In genomic region chr11:76621866-76622265, GRCh38 we compare ENCODE assay signal across 19 cellular contexts. TPM values are rescaled to one million over a fixed set of nuclear protein-coding genes. Genes with fewer than 3 reads are reported as not detected.
DNase-seq lines count a peak whose midpoint lies in the region; ATAC-seq, FAIRE-seq and TF ChIP-seq lines count a peak whose summit lies in the region.
"Had no signal": no experiment of that assay in that cellular context is flagged by ENCODE, and none has a peak within 500 bp of the region (broad histone marks: within the 10 kb centered on the region; RNA-seq: fewer than 3 reads in every experiment).

No MANE protein-coding gene starts in this region.

- DNase-seq in Right ventricle myocardium inferior (ENCODE audit: missing footprints) (peak; percentile 37), right atrium auricular region (ENCODE audit: low spot score) (no peak), fibroblast of lung (ENCODE audit: low read depth in 2 of 2) (peak; percentile 22 to 64), COR-L47 (lab: John Stamatoyannopoulos, UW) (no peak), left lobe of liver (ENCODE audit: low spot score) (no peak), medulla oblongata (ENCODE audit: extremely low spot score) (no peak), D721Med (ENCODE audit: insufficient read length, low spot score) (no peak)
- DNase-seq: caudate nucleus; NCI-H1105 treated with DMSO at 0.1 percent for 48 hours; NCI-H510A; occipital lobe; retina; stimulated activated CD4-positive, alpha-beta T cell treated with anti-CD3 and anti-CD28 coated beads, Interleukin-15, amount 100 ng/mL, for 24 hours had no signal

- H3K27ac ChIP-seq in right atrium auricular region (no peak overlapping the region), fibroblast of lung (ENCODE audit: insufficient read depth, low read length) (peak overlapping the region; percentile 28), mesodermal cell (ENCODE audit: low read depth, low read length, severe bottlenecking) (peak overlapping the region; percentile 74)
- H3K27ac ChIP-seq: dorsolateral prefrontal cortex had no signal

- TF ChIP-seq CTCF in right atrium auricular region (IDR thresholded peaks at IDR 0.05) (no peak), fibroblast of lung (conservative IDR thresholded peaks at IDR 0.05 in 1 of 2, IDR thresholded peaks at IDR 0.05 in 1 of 2; ENCODE audit: low read depth in 1 of 2, low read length in 2 of 2) (no peak), D721Med (IDR thresholded peaks at IDR 0.05; ENCODE audit: insufficient read depth, missing control alignments) (no peak)

- intact Hi-C loops in Right ventricle myocardium inferior (cut with DNase I) = no loop called here

- H3K4me2 ChIP-seq in fibroblast of lung (ENCODE audit: extremely low read depth, insufficient read depth, low read length) = no peak overlapping the region

- H3K4me3 ChIP-seq in right atrium auricular region = no peak overlapping the region
- no peak overlapping the region for H3K4me3 ChIP-seq in fibroblast of lung (replicated peaks in 1 of 4; ENCODE audit: control extremely low read depth in 1 of 4, insufficient read depth in 1 of 4, low read depth in 3 of 4, low read length in 4 of 4)
- no peak overlapping the region for H3K4me3 ChIP-seq in mesodermal cell (ENCODE audit: extremely low read depth, insufficient read depth, low read length, poor library complexity, severe bottlenecking)
- H3K4me3 ChIP-seq: dorsolateral prefrontal cortex had no signal

- FAIRE-seq in D721Med (lab: Jason Lieb, UNC) = no peak
- FAIRE-seq: G401.6, HepG2 had no signal

- no peak overlapping the region for H2AFZ ChIP-seq in fibroblast of lung (ENCODE audit: low read length)

- no peaks in the 10 kb centered on the region for H3K79me2 ChIP-seq in fibroblast of lung (ENCODE audit: control insufficient read depth, insufficient read depth, low read length)

- H3K27me3 ChIP-seq in right atrium auricular region (no peaks in the 10 kb centered on the region), fibroblast of lung (ENCODE audit: control insufficient read depth, insufficient read depth, low read length) (no peaks in the 10 kb centered on the region)
- H3K27me3 ChIP-seq: dorsolateral prefrontal cortex had no signal

- H4K20me1 ChIP-seq in fibroblast of lung (ENCODE audit: control insufficient read depth, extremely low read depth, insufficient read depth, low read length) = no peaks in the 10 kb centered on the region

- H3K9ac ChIP-seq in fibroblast of lung (ENCODE audit: insufficient read depth, low read length) = no peak overlapping the region

- 80 to 100% methylated on average over 3 to 7 of the region's 7 CpGs for WGBS in mesodermal cell (ENCODE audit: insufficient coverage in 2 of 2), 2 experiments

- no peaks in the 10 kb centered on the region for H3K36me3 ChIP-seq in right atrium auricular region
- H3K36me3 ChIP-seq in fibroblast of lung (ENCODE audit: control insufficient read depth, insufficient read depth, low read length) = no peaks in the 10 kb centered on the region
- no peaks in the 10 kb centered on the region for H3K36me3 ChIP-seq in mesodermal cell (ENCODE audit: control insufficient read depth, insufficient read depth, low read length)

- ATAC-seq in Right ventricle myocardium inferior (peak; percentile 52), left lobe of liver (no peak)
- ATAC-seq: activated CD4-positive, CD25-positive, alpha-beta regulatory T cell treated with anti-CD3 and anti-CD28 coated beads, Interleukin-2, amount 50 U/mL, for 24 hours; HepG2 had no signal

- peaks cover 0 to 9% of the 10 kb centered on the region in 2 donors for H3K9me3 ChIP-seq in right atrium auricular region
- H3K9me3 ChIP-seq in fibroblast of lung (ENCODE audit: control insufficient read depth, insufficient read depth, low read depth, low read length) = no peaks in the 10 kb centered on the region
- peaks cover 17% of the 10 kb centered on the region for H3K9me3 ChIP-seq in mesodermal cell (ENCODE audit: control insufficient read depth, low read length)

- H3K4me1 ChIP-seq in right atrium auricular region = peaks cover 0 to 17% of the 10 kb centered on the region in 2 donors
- H3K4me1 ChIP-seq in fibroblast of lung (ENCODE audit: control insufficient read depth, extremely low read depth, insufficient read depth, low read length) = peaks cover 17% of the 10 kb centered on the region
- H3K4me1 ChIP-seq in mesodermal cell (ENCODE audit: control insufficient read depth, insufficient read depth, low read length, poor library complexity, severe bottlenecking) = peaks cover 36% of the 10 kb centered on the region

RNA-seq across cellular contexts. Expression of gene LRRC32, which starts 48.7 kb away (rescaled TPM):
- total RNA-seq in Right ventricle myocardium inferior = 32.5 TPM
- 10 to 100 TPM; 37.9 to 56.0 TPM for total RNA-seq in right atrium auricular region
- total RNA-seq in fibroblast of lung = 15.4 and 19.2 TPM in 2 replicates
- 18.9 and 103 TPM in 2 replicates for polyA plus RNA-seq in fibroblast of lung
- polyA plus RNA-seq in fibroblast of lung (2012) = 39.6 and 236 TPM in 2 replicates
- polyA minus RNA-seq in fibroblast of lung (ENCODE audit: low replicate concordance) = 79.7 and 528 TPM in 2 replicates
- 96.7 TPM for polyA plus RNA-seq in mesodermal cell (2013, experiment 1 of 2)
- polyA plus RNA-seq in mesodermal cell (2013, experiment 2 of 2) = 105 TPM
- total RNA-seq in left lobe of liver = 10.5 TPM
- total RNA-seq: HepG2 had no signal
- polyA plus RNA-seq: CD14-positive monocyte had no signal

Comparison
In these comparisons a context has a peak if more than half of its experiments do, and no peak if none do; other contexts are left out.
1. DNase-seq: peak in Right ventricle myocardium inferior (single experiment) and fibroblast of lung (2 of 2); none in right atrium auricular region (single experiment), COR-L47 (single experiment), left lobe of liver (single experiment), medulla oblongata (single experiment) and D721Med (single experiment).
2. H3K27ac ChIP-seq: peak in fibroblast of lung (single experiment) and mesodermal cell (single experiment); none in right atrium auricular region (0 of 2).